ENCODE assay signal across 24 cellular contexts in the genomic region with DNA sequence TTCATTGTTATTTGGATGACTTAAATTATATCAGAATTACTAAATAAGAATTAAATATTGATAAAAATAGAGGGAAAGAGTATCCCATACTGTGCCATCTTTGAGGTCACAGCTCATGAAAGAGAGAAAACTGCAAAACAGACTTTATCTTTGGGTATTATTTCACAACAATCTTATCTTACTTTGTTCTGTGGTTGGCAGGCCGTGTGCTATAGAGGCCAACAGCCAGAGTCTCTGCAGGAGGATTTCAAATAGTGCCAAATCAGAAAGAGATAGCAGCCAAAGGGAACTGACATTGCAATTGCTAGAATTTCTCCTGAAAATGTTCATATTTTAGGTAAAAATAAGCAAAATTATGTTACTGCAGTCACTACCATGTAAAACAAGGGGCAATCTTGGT.
DNase-seq lines count a peak whose midpoint lies in the region; ATAC-seq and TF ChIP-seq lines count a peak whose summit lies in the region.
"Had no signal": no experiment of that assay in that cellular context is flagged by ENCODE, and none has a peak within 500 bp of the region (broad histone marks: within the 10 kb centered on the region; RNA-seq: fewer than 3 reads in every experiment).

No MANE protein-coding gene starts in this region.

- CTCF ChIA-PET in RWPE1 (lab: Yijun Ruan, JAX), result no interaction called here

- H3K9me3 ChIP-seq in body of pancreas, result no peaks in the 10 kb centered on the region
- H3K9me3 ChIP-seq: Caco-2, psoas muscle, thoracic aorta, vagina had no signal

- H3K27me3 ChIP-seq in body of pancreas, result no peaks in the 10 kb centered on the region
- H3K27me3 ChIP-seq: vagina had no signal

- no peak overlapping the region for H3K4me3 Mint-ChIP-seq in activated T-cell treated with anti-CD3 and anti-CD28 coated beads, Interleukin-2, amount 50 U/mL, for 4 hours
- H3K4me3 Mint-ChIP-seq: memory B cell; stimulated activated naive B cell treated with anti-CD40 and anti-IgM and Interleukin-4, amounts not matched to agents 10 μg/mL and 1 μg/mL and 100 μg/mL, for 72 hours; T-cell had no signal

- TF ChIP-seq POLR2A in body of pancreas (IDR thresholded peaks at IDR 0.05), result no peak

- no peaks in the 10 kb centered on the region for H3K27me3 Mint-ChIP-seq in activated T-cell treated with anti-CD3 and anti-CD28 coated beads, Interleukin-2, amount 50 U/mL, for 4 hours (ENCODE audit: low read depth)
- H3K27me3 Mint-ChIP-seq: memory B cell; stimulated activated naive B cell treated with anti-CD40 and anti-IgM and Interleukin-4, amounts not matched to agents 10 μg/mL and 1 μg/mL and 100 μg/mL, for 72 hours; T-cell had no signal

- WGBS in body of pancreas, 2 donors, result 5 to 8% methylated on average over 1 of the region's 1 CpG

- peaks cover 11% of the 10 kb centered on the region for H3K4me1 ChIP-seq in body of pancreas
- H3K4me1 ChIP-seq: Caco-2, psoas muscle, vagina had no signal

- DNase-seq in HuH-7.5 (ENCODE audit: low spot score), result peak; percentile 5
- peak; percentile 8 to 16 for DNase-seq in NCI-H446 (lab: John Stamatoyannopoulos, UW)
- DNase-seq in body of pancreas, result peak in 1 of 4 donors; percentile 31
- DNase-seq in iris pigment epithelial cell (ENCODE audit: low read depth), result peak; percentile 31
- DNase-seq in RWPE1 (ENCODE audit: low spot score), result no peak
- DNase-seq in activated T-cell treated with anti-CD3 and anti-CD28 coated beads, Interleukin-2, amount 50 U/mL, for 4 hours, result no peak
- DNase-seq in SK-N-DZ (ENCODE audit: low spot score), result no peak
- DNase-seq: activated naive CD4-positive, alpha-beta T cell treated with Interleukin-2 at 50 U/mL for 16 hours; activated T-cell treated with anti-CD3 and anti-CD28 coated beads, Interleukin-2, amount 50 U/mL, for 48 hours; Caco-2; dermis blood vessel endothelial cell; DMS79; Karpas-422; kidney glomerular epithelial cell; NCI-H1092; NCI-H187; NCI-H2171 treated with DMSO at 0.1 percent for 48 hours; psoas muscle; stimulated activated naive B cell treated with anti-CD40 and anti-IgM and Interleukin-4, amounts not matched to agents 10 μg/mL and 1 μg/mL and 100 μg/mL, for 72 hours; T-cell had no signal

- no peaks in the 10 kb centered on the region for H3K9me3 Mint-ChIP-seq in activated T-cell treated with anti-CD3 and anti-CD28 coated beads, Interleukin-2, amount 50 U/mL, for 4 hours
- H3K9me3 Mint-ChIP-seq: memory B cell had no signal

- intact Hi-C loops in body of pancreas (cut with DNase I), result no loop called here

- H3K4me1 Mint-ChIP-seq in activated T-cell treated with anti-CD3 and anti-CD28 coated beads, Interleukin-2, amount 50 U/mL, for 4 hours (ENCODE audit: low read depth), result no peaks in the 10 kb centered on the region
- H3K4me1 Mint-ChIP-seq: memory B cell; stimulated activated naive B cell treated with anti-CD40 and anti-IgM and Interleukin-4, amounts not matched to agents 10 μg/mL and 1 μg/mL and 100 μg/mL, for 72 hours; T-cell had no signal

- no peak overlapping the region for H3K4me3 ChIP-seq in body of pancreas
- H3K4me3 ChIP-seq: psoas muscle, thoracic aorta, vagina had no signal

- H3K27ac ChIP-seq in body of pancreas, result no peak overlapping the region
- H3K27ac ChIP-seq in RWPE1, result no peak overlapping the region
- H3K27ac ChIP-seq: psoas muscle, thoracic aorta, vagina had no signal

- POLR2A ChIA-PET in RWPE1 (lab: Yijun Ruan, JAX; ENCODE audit: low non-redundant PET), result no interaction called here

- ATAC-seq in body of pancreas, result peak; percentile 27
- ATAC-seq in GM19452 (IDR thresholded peaks at IDR 0.05; ENCODE audit: unreplicated experiment), result no peak
- no peak for ATAC-seq in activated T-cell treated with anti-CD3 and anti-CD28 coated beads, Interleukin-2, amount 50 U/mL, for 4 hours
- ATAC-seq: psoas muscle; stimulated activated naive B cell treated with anti-CD40 and anti-IgM and Interleukin-4, amounts not matched to agents 10 μg/mL and 1 μg/mL and 100 μg/mL, for 72 hours; T-cell had no signal

- TF ChIP-seq CTCF in body of pancreas (IDR thresholded peaks at IDR 0.05), result no peak
- no peak for TF ChIP-seq CTCF in RWPE1 (conservative IDR thresholded peaks at IDR 0.05; ENCODE audit: low read depth)

- no peaks in the 10 kb centered on the region for H3K36me3 ChIP-seq in body of pancreas (replicated peaks in 1 of 2; ENCODE audit: insufficient read depth in 1 of 2, low read depth in 2 of 2)
- H3K36me3 ChIP-seq: thoracic aorta, vagina had no signal

- H3K36me3 Mint-ChIP-seq in activated T-cell treated with anti-CD3 and anti-CD28 coated beads, Interleukin-2, amount 50 U/mL, for 4 hours (ENCODE audit: insufficient read depth), result no peaks in the 10 kb centered on the region
- H3K36me3 Mint-ChIP-seq: memory B cell; stimulated activated naive B cell treated with anti-CD40 and anti-IgM and Interleukin-4, amounts not matched to agents 10 μg/mL and 1 μg/mL and 100 μg/mL, for 72 hours; T-cell had no signal

Comparison
In these comparisons a context has a peak if more than half of its experiments do, and no peak if none do; other contexts are left out.
1. DNase-seq: peak in HuH-7.5 (single experiment), NCI-H446 (2 of 2) and iris pigment epithelial cell (single experiment); none in RWPE1 (single experiment), activated T-cell treated with anti-CD3 and anti-CD28 coated beads, Interleukin-2, amount 50 U/mL, for 4 hours (single experiment) and SK-N-DZ (single experiment).